16 cellular contexts compared by ENCODE assay signal in genomic region chr2:10452956-10453885, GRCh38. TPM values are rescaled to one million over a fixed set of nuclear protein-coding genes. Genes with fewer than 3 reads are reported as not detected.
DNase-seq lines count a peak whose midpoint lies in the region; ATAC-seq and TF ChIP-seq lines count a peak whose summit lies in the region.
"Had no signal": no experiment of that assay in that cellular context is flagged by ENCODE, and none has a peak within 500 bp of the region (broad histone marks: within the 10 kb centered on the region; RNA-seq: fewer than 3 reads in every experiment).

No MANE protein-coding gene starts in this region.

- peaks cover 18% of the 10 kb centered on the region for H3K4me1 Mint-ChIP-seq in activated CD8-positive, alpha-beta T cell treated with anti-CD3 and anti-CD28 coated beads for 36 hours (ENCODE audit: low read depth)
- peaks cover 17% of the 10 kb centered on the region for H3K4me1 Mint-ChIP-seq in activated CD8-positive, alpha-beta T cell treated with anti-CD3 and anti-CD28 coated beads, Interleukin-2, amount 10 ng/mL, durations not matched to agents 7 days and 5 days (ENCODE audit: low read depth)
- peaks cover 15% of the 10 kb centered on the region for H3K4me1 Mint-ChIP-seq in CD14-positive monocyte

- DNase-seq in activated CD8-positive, alpha-beta T cell treated with anti-CD3 and anti-CD28 coated beads for 36 hours: no peak
- no peak for DNase-seq in activated CD8-positive, alpha-beta T cell treated with anti-CD3 and anti-CD28 coated beads, Interleukin-2, amount 10 ng/mL, durations not matched to agents 7 days and 5 days
- DNase-seq in NCI-H146 (lab: John Stamatoyannopoulos, UW): peak; percentile 81
- DNase-seq in cerebellum (ENCODE audit: low spot score): peak; percentile 69
- DNase-seq in left colon: no peak
- DNase-seq in CD14-positive monocyte (ENCODE audit: low spot score): no peak
- DNase-seq in activated effector memory CD4-positive, alpha-beta T cell treated with anti-CD3 and anti-CD28 coated beads, Interleukin-2, amount 50 U/mL, for 16 hours: no peak
- DNase-seq: activated CD4-positive, alpha-beta T cell treated with anti-CD3 and anti-CD28 coated beads, Interleukin-2, amount 50 U/mL, for 4 hours; activated T-cell treated with anti-CD3 and anti-CD28 coated beads, Interleukin-2, amount 50 U/mL, for 24 hours; effector CD8-positive, alpha-beta T cell; GDM1; heart right ventricle had no signal

- H3K9ac ChIP-seq in stomach smooth muscle (ENCODE audit: low read length in 2 of 2): no peak overlapping the region

- H3K27ac Mint-ChIP-seq in activated CD8-positive, alpha-beta T cell treated with anti-CD3 and anti-CD28 coated beads for 36 hours: peak overlapping the region; percentile 20
- H3K27ac Mint-ChIP-seq in activated CD8-positive, alpha-beta T cell treated with anti-CD3 and anti-CD28 coated beads, Interleukin-2, amount 10 ng/mL, durations not matched to agents 7 days and 5 days: no peak overlapping the region
- no peak overlapping the region for H3K27ac Mint-ChIP-seq in CD14-positive monocyte
- H3K27ac Mint-ChIP-seq: activated naive CD8-positive, alpha-beta T cell; activated T-cell treated with anti-CD3 and anti-CD28 coated beads, Interleukin-2, amount 50 U/mL, for 24 hours; stimulated activated naive CD8-positive, alpha-beta T cell treated with anti-CD3 and anti-CD28 coated beads, Interleukin-15, Interleukin-2, amounts not matched to agents 100 ng/mL and 50 ng/mL, for 24 hours had no signal

- no peak for ATAC-seq in activated CD8-positive, alpha-beta T cell treated with anti-CD3 and anti-CD28 coated beads for 36 hours
- ATAC-seq in activated CD8-positive, alpha-beta T cell treated with anti-CD3 and anti-CD28 coated beads, Interleukin-2, amount 10 ng/mL, durations not matched to agents 7 days and 5 days: no peak
- ATAC-seq in left colon: no peak

- H3K9me3 Mint-ChIP-seq in activated CD8-positive, alpha-beta T cell treated with anti-CD3 and anti-CD28 coated beads for 36 hours: no peaks in the 10 kb centered on the region
- no peaks in the 10 kb centered on the region for H3K9me3 Mint-ChIP-seq in activated CD8-positive, alpha-beta T cell treated with anti-CD3 and anti-CD28 coated beads, Interleukin-2, amount 10 ng/mL, durations not matched to agents 7 days and 5 days (ENCODE audit: insufficient read depth)
- no peaks in the 10 kb centered on the region for H3K9me3 Mint-ChIP-seq in CD14-positive monocyte
- H3K9me3 Mint-ChIP-seq: activated T-cell treated with anti-CD3 and anti-CD28 coated beads, Interleukin-2, amount 50 U/mL, for 24 hours; stimulated activated naive CD8-positive, alpha-beta T cell treated with anti-CD3 and anti-CD28 coated beads, Interleukin-15, Interleukin-2, amounts not matched to agents 100 ng/mL and 50 ng/mL, for 24 hours had no signal

- POLR2A ChIA-PET in activated CD8-positive, alpha-beta T cell treated with anti-CD3 and anti-CD28 coated beads for 36 hours (lab: Charles Lee): interaction anchor here (0.6 kb wide), 1 partner anchor 59 kb away, joined by 3 read pairs; no protein-coding TSS in a partner anchor
- POLR2A ChIA-PET in activated CD8-positive, alpha-beta T cell treated with anti-CD3 and anti-CD28 coated beads, Interleukin-2, amount 10 ng/mL, durations not matched to agents 7 days and 5 days (lab: Charles Lee): no interaction called here

- peaks cover 9% of the 10 kb centered on the region for H3K36me3 Mint-ChIP-seq in activated CD8-positive, alpha-beta T cell treated with anti-CD3 and anti-CD28 coated beads for 36 hours (ENCODE audit: low read depth)
- H3K36me3 Mint-ChIP-seq in activated CD8-positive, alpha-beta T cell treated with anti-CD3 and anti-CD28 coated beads, Interleukin-2, amount 10 ng/mL, durations not matched to agents 7 days and 5 days (ENCODE audit: low read depth): no peaks in the 10 kb centered on the region
- H3K36me3 Mint-ChIP-seq in CD14-positive monocyte: no peaks in the 10 kb centered on the region

- H3K27ac ChIP-seq in stomach smooth muscle (ENCODE audit: low read length): peak overlapping the region; percentile 11
- H3K27ac ChIP-seq: cardiac muscle cell had no signal

- peaks cover 33% of the 10 kb centered on the region for H3K4me1 ChIP-seq in stomach smooth muscle (ENCODE audit: control insufficient read depth, insufficient read depth, low read length)

- no peaks in the 10 kb centered on the region for H3K27me3 Mint-ChIP-seq in activated CD8-positive, alpha-beta T cell treated with anti-CD3 and anti-CD28 coated beads for 36 hours
- H3K27me3 Mint-ChIP-seq in activated CD8-positive, alpha-beta T cell treated with anti-CD3 and anti-CD28 coated beads, Interleukin-2, amount 10 ng/mL, durations not matched to agents 7 days and 5 days (ENCODE audit: low read depth): peaks cover 5% of the 10 kb centered on the region
- H3K27me3 Mint-ChIP-seq in CD14-positive monocyte (ENCODE audit: low read depth in 3 of 3): peaks cover 0 to 4% (median 2%) of the 10 kb centered on the region in 3 donors
- H3K27me3 Mint-ChIP-seq: activated naive CD8-positive, alpha-beta T cell; activated T-cell treated with anti-CD3 and anti-CD28 coated beads, Interleukin-2, amount 50 U/mL, for 24 hours had no signal

- no peaks in the 10 kb centered on the region for H3K36me3 ChIP-seq in stomach smooth muscle (ENCODE audit: control insufficient read depth in 2 of 2, insufficient read depth in 2 of 2, low read length in 2 of 2)
- H3K36me3 ChIP-seq: cardiac muscle cell, heart right ventricle had no signal

- H3K9me3 ChIP-seq in stomach smooth muscle (ENCODE audit: control insufficient read depth in 2 of 2, low read length in 2 of 2): no peaks in the 10 kb centered on the region
- H3K9me3 ChIP-seq: heart right ventricle had no signal

- H3K27me3 ChIP-seq in stomach smooth muscle (ENCODE audit: control insufficient read depth in 1 of 2, insufficient read depth in 2 of 2, low read length in 2 of 2): no peaks in the 10 kb centered on the region
- H3K27me3 ChIP-seq: cardiac muscle cell, heart right ventricle had no signal

- intact Hi-C loops in activated CD8-positive, alpha-beta T cell treated with anti-CD3 and anti-CD28 coated beads for 36 hours (cut with micrococcal nuclease): no loop called here
- intact Hi-C loops in left colon (cut with DNase I, micrococcal nuclease): no loop called here
- intact Hi-C loops in CD14-positive monocyte (cut with micrococcal nuclease): no loop called here

- TF ChIP-seq CTCF in activated CD8-positive, alpha-beta T cell treated with anti-CD3 and anti-CD28 coated beads for 36 hours (IDR thresholded peaks at IDR 0.05): no peak
- no peak for TF ChIP-seq CTCF in CD14-positive monocyte (IDR thresholded peaks at IDR 0.05)

- CTCF ChIA-PET in activated CD8-positive, alpha-beta T cell treated with anti-CD3 and anti-CD28 coated beads for 36 hours (lab: Charles Lee): no interaction called here
- CTCF ChIA-PET in activated CD8-positive, alpha-beta T cell treated with anti-CD3 and anti-CD28 coated beads, Interleukin-2, amount 10 ng/mL, durations not matched to agents 7 days and 5 days (lab: Charles Lee): interaction anchor here (0.7 kb wide), 1 partner anchor 76 kb away, joined by 3 read pairs; no protein-coding TSS in a partner anchor

- no peak overlapping the region for H3K4me3 ChIP-seq in stomach smooth muscle (ENCODE audit: low read length in 2 of 2)
- H3K4me3 ChIP-seq: cardiac muscle cell, heart right ventricle had no signal

- H3K4me3 Mint-ChIP-seq in activated CD8-positive, alpha-beta T cell treated with anti-CD3 and anti-CD28 coated beads for 36 hours: no peak overlapping the region
- H3K4me3 Mint-ChIP-seq in activated CD8-positive, alpha-beta T cell treated with anti-CD3 and anti-CD28 coated beads, Interleukin-2, amount 10 ng/mL, durations not matched to agents 7 days and 5 days: no peak overlapping the region
- no peak overlapping the region for H3K4me3 Mint-ChIP-seq in CD14-positive monocyte
- H3K4me3 Mint-ChIP-seq: activated naive CD8-positive, alpha-beta T cell; activated T-cell treated with anti-CD3 and anti-CD28 coated beads, Interleukin-2, amount 50 U/mL, for 24 hours; stimulated activated naive CD8-positive, alpha-beta T cell treated with anti-CD3 and anti-CD28 coated beads, Interleukin-15, Interleukin-2, amounts not matched to agents 100 ng/mL and 50 ng/mL, for 24 hours had no signal

RNA-seq across cellular contexts. Expression of gene ODC1, which starts 5.1 kb away (rescaled TPM):
- 100 to 1,000 TPM; 180 to 181 TPM for total RNA-seq in activated CD8-positive, alpha-beta T cell treated with anti-CD3 and anti-CD28 coated beads for 36 hours
- 10 to 100 TPM; 54.4 to 54.6 TPM for total RNA-seq in activated CD8-positive, alpha-beta T cell treated with anti-CD3 and anti-CD28 coated beads, Interleukin-2, amount 10 ng/mL, durations not matched to agents 7 days and 5 days
- total RNA-seq in cerebellum: 104 TPM
- 10 to 100 TPM; 41.5 to 44.6 TPM for total RNA-seq in left colon
- 10 to 100 TPM; 22.7 to 23.6 TPM for polyA plus RNA-seq in CD14-positive monocyte

Comparison
In these comparisons a context has a peak if more than half of its experiments do, and no peak if none do; other contexts are left out.
1. DNase-seq: peak in NCI-H146 (single experiment) and cerebellum (single experiment); none in activated CD8-positive, alpha-beta T cell treated with anti-CD3 and anti-CD28 coated beads for 36 hours (single experiment), activated CD8-positive, alpha-beta T cell treated with anti-CD3 and anti-CD28 coated beads, Interleukin-2, amount 10 ng/mL, durations not matched to agents 7 days and 5 days (single experiment), left colon (0 of 2), CD14-positive monocyte (single experiment) and activated effector memory CD4-positive, alpha-beta T cell treated with anti-CD3 and anti-CD28 coated beads, Interleukin-2, amount 50 U/mL, for 16 hours (single experiment).